ENCODE assay signal across 28 cellular contexts in genomic region chr5:174457141-174457678, GRCh38.
"Had no signal": no experiment of that assay in that cellular context is flagged by ENCODE, and none has a peak within 500 bp of the region (broad histone marks: within the 10 kb centered on the region; RNA-seq: fewer than 3 reads in every experiment).

No MANE protein-coding gene starts in this region.

- H3K4me3 ChIP-seq: adrenal gland, body of pancreas, colonic mucosa, gastroesophageal sphincter, pancreas, right atrium auricular region, smooth muscle cell, thyroid gland, upper lobe of right lung had no signal

- H3K4me1 Mint-ChIP-seq: neural crest cell; stimulated activated memory B cell treated with anti-CD40 and anti-IgM and Interleukin-4, amounts not matched to agents 10 μg/mL and 1 μg/mL and 100 μg/mL, for 72 hours had no signal

- H3K9me3 Mint-ChIP-seq: stimulated activated naive CD8-positive, alpha-beta T cell treated with anti-CD3 and anti-CD28 coated beads, Interleukin-15, amount 100 ng/mL, for 72 hours had no signal

- H3K27ac ChIP-seq: adrenal gland, body of pancreas, colonic mucosa, gastroesophageal sphincter, pancreas, right atrium auricular region, thyroid gland, upper lobe of right lung had no signal

- H3K4me2 ChIP-seq: smooth muscle cell had no signal

- H3K9me3 ChIP-seq: adrenal gland, body of pancreas, colonic mucosa, gastroesophageal sphincter, pancreas, right atrium auricular region, thyroid gland, upper lobe of right lung had no signal

- H3K27me3 ChIP-seq: adrenal gland, body of pancreas, colonic mucosa, pancreas, right atrium auricular region, thyroid gland, upper lobe of right lung had no signal

- H3K27ac Mint-ChIP-seq: activated naive CD8-positive, alpha-beta T cell treated with anti-CD3 and anti-CD28 coated beads for 36 hours; activated T-cell treated with anti-CD3 and anti-CD28 coated beads, Interleukin-2, amount 50 U/mL, for 72 hours; stimulated activated memory B cell treated with anti-CD40 and anti-IgM and Interleukin-4, amounts not matched to agents 10 μg/mL and 1 μg/mL and 100 μg/mL, for 72 hours; stimulated activated naive CD8-positive, alpha-beta T cell treated with anti-CD3 and anti-CD28 coated beads, Interleukin-15, amount 100 ng/mL, for 72 hours had no signal

- ATAC-seq: activated T-cell treated with anti-CD3 and anti-CD28 coated beads, Interleukin-2, amount 50 U/mL, for 72 hours; body of pancreas; gastroesophageal sphincter; naive thymus-derived CD8-positive, alpha-beta T cell; pancreas; stimulated activated memory B cell treated with anti-CD40 and anti-IgM and Interleukin-4, amounts not matched to agents 10 μg/mL and 1 μg/mL and 100 μg/mL, for 72 hours; stimulated activated naive CD8-positive, alpha-beta T cell treated with anti-CD3 and anti-CD28 coated beads, Interleukin-15, amount 100 ng/mL, for 72 hours; upper lobe of right lung had no signal

- H3K27me3 Mint-ChIP-seq: stimulated activated memory B cell treated with anti-CD40 and anti-IgM and Interleukin-4, amounts not matched to agents 10 μg/mL and 1 μg/mL and 100 μg/mL, for 72 hours had no signal

- H3K36me3 ChIP-seq: adrenal gland, colonic mucosa, gastroesophageal sphincter, pancreas, right atrium auricular region, thyroid gland, upper lobe of right lung had no signal

- H3K36me3 Mint-ChIP-seq: activated naive CD8-positive, alpha-beta T cell treated with anti-CD3 and anti-CD28 coated beads for 36 hours; naive thymus-derived CD8-positive, alpha-beta T cell; stimulated activated memory B cell treated with anti-CD40 and anti-IgM and Interleukin-4, amounts not matched to agents 10 μg/mL and 1 μg/mL and 100 μg/mL, for 72 hours had no signal

- H3K4me1 ChIP-seq: adrenal gland, colonic mucosa, gastroesophageal sphincter, right atrium auricular region, upper lobe of right lung had no signal

- H3K4me3 Mint-ChIP-seq: activated naive CD8-positive, alpha-beta T cell treated with anti-CD3 and anti-CD28 coated beads for 36 hours; activated T-cell treated with anti-CD3 and anti-CD28 coated beads, Interleukin-2, amount 50 U/mL, for 72 hours; naive thymus-derived CD8-positive, alpha-beta T cell; neural crest cell; stimulated activated memory B cell treated with anti-CD40 and anti-IgM and Interleukin-4, amounts not matched to agents 10 μg/mL and 1 μg/mL and 100 μg/mL, for 72 hours; stimulated activated naive CD8-positive, alpha-beta T cell treated with anti-CD3 and anti-CD28 coated beads, Interleukin-15, amount 100 ng/mL, for 72 hours had no signal

- DNase-seq: activated CD4-positive, alpha-beta T cell treated with anti-CD3 and anti-CD28 coated beads for 4 hours; activated CD4-positive, alpha-beta T cell treated with anti-CD3 and anti-CD28 coated beads, Interleukin-2, amount 50 U/mL, for 4 hours; activated naive CD4-positive, alpha-beta T cell; activated naive CD8-positive, alpha-beta T cell treated with anti-CD3 and anti-CD28 coated beads for 36 hours; activated T-cell treated with anti-CD3 and anti-CD28 coated beads for 4 hours; activated T-cell treated with anti-CD3 and anti-CD28 coated beads, Interleukin-2, amount 50 U/mL, for 72 hours; adrenal gland; aorta; body of pancreas; cerebellar nuclear complex; colonic mucosa; effector CD8-positive, alpha-beta T cell; head of caudate nucleus; hippocampal formation; naive thymus-derived CD8-positive, alpha-beta T cell; nucleus accumbens; pancreas; stimulated activated CD4-positive, alpha-beta T cell treated with anti-CD3 and anti-CD28 coated beads, Interleukin-1b, Interleukin-23, amount 100 ng/mL, for 48 hours; stimulated activated CD4-positive, alpha-beta T cell treated with anti-CD3 and anti-CD28 coated beads, Interleukin-4, amount 100 ng/mL, for 4 hours; stimulated activated CD8-positive, alpha-beta memory T cell treated with anti-CD3 and anti-CD28 coated beads, Interleukin-4, amount 100 ng/mL, for 48 hours; stimulated activated naive CD8-positive, alpha-beta T cell treated with anti-CD3 and anti-CD28 coated beads, Interleukin-15, amount 100 ng/mL, for 72 hours; thyroid gland; upper lobe of right lung had no signal
